In the genomic region with DNA sequence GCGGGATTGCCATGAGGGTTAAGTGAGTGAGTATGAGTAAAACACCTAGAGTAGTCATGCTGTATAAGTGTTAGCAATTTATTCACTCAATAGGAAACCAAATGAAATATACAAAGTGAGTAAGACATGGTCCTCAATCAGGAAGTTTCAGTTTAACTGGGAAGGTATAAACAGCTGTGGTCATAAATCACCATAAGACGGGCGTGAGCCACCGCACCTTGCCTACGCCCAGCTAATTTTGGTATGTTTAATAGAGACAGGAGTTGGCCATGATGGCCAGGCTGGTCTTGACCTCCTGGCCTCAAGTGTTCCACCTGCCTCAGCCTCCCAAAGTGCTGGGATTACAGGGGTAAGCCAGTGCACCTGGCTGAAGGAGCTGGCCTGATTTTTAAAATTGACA, we compare ENCODE assay signal across 1 cellular context.
TF ChIP-seq lines count a peak whose summit lies in the region.

No MANE protein-coding gene starts in this region.

TF ChIP-seq in GM12878, 131 proteins besides CTCF, POLR2A, EP300 and RAD21 (continued from another document):
- TF ChIP-seq, protein P1, sequence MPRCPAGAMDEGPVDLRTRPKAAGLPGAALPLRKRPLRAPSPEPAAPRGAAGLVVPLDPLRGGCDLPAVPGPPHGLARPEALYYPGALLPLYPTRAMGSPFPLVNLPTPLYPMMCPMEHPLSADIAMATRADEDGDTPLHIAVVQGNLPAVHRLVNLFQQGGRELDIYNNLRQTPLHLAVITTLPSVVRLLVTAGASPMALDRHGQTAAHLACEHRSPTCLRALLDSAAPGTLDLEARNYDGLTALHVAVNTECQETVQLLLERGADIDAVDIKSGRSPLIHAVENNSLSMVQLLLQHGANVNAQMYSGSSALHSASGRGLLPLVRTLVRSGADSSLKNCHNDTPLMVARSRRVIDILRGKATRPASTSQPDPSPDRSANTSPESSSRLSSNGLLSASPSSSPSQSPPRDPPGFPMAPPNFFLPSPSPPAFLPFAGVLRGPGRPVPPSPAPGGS (IDR thresholded peaks at IDR 0.05; ENCODE audit: borderline replicate concordance, insufficient read depth, low read depth, low read length, poor library complexity, severe bottlenecking) = peak; percentile 39
